Comparison of ENCODE assay signal across 29 cellular contexts in genomic region chr6:166310634-166311033, GRCh38. TPM values are rescaled to one million over a fixed set of nuclear protein-coding genes. Genes with fewer than 3 reads are reported as not detected.
"Had no signal": no experiment of that assay in that cellular context is flagged by ENCODE, and none has a peak within 500 bp of the region (broad histone marks: within the 10 kb centered on the region; RNA-seq: fewer than 3 reads in every experiment).

No MANE protein-coding gene starts in this region.

- FAIRE-seq: astrocyte, TTC549 had no signal

- DNase-seq: activated CD4-positive, alpha-beta memory T cell treated with anti-CD3 and anti-CD28 coated beads, Interleukin-2, amount 10 ng/mL, durations not matched to agents 7 days and 5 days; activated CD4-positive, alpha-beta T cell treated with anti-CD3 and anti-CD28 coated beads for 36 hours; activated gamma-delta T cell treated with Interleukin-2 at 50 U/mL for 16 hours; activated naive CD4-positive, alpha-beta T cell treated with anti-CD3 and anti-CD28 coated beads for 36 hours; activated T-cell treated with anti-CD3 and anti-CD28 coated beads for 4 hours; activated T-cell treated with anti-CD3 and anti-CD28 coated beads, Interleukin-2, amount 50 U/mL, for 4 hours; adrenal gland; body of pancreas; caudate nucleus; cerebellar nuclear complex; Karpas-422; KBM-7; NCI-H1105 treated with DMSO at 0.1 percent for 48 hours; NCI-H1436 treated with DMSO at 0.1 percent for 48 hours; NCI-H1694 treated with DMSO at 0.1 percent for 48 hours; NCI-H2029; NCI-H345; NCI-H524 treated with DMSO at 0.1 percent for 48 hours; SHP77 treated with DMSO at 0.1 percent for 48 hours; SK-N-SH had no signal

- ATAC-seq: activated CD4-positive, alpha-beta T cell treated with anti-CD3 and anti-CD28 coated beads for 36 hours; activated CD4-positive, CD25-positive, alpha-beta regulatory T cell treated with anti-CD3 and anti-CD28 coated beads, Interleukin-2, amount 50 U/mL, for 24 hours; activated naive CD4-positive, alpha-beta T cell treated with anti-CD3 and anti-CD28 coated beads, Interleukin-2, amount 50 U/mL, for 72 hours; activated T-cell treated with anti-CD3 and anti-CD28 coated beads, Interleukin-2, amount 50 U/mL, for 4 hours; body of pancreas; Panc1 had no signal

- H3K4me3 ChIP-seq: adrenal gland, body of pancreas, breast epithelium, SJSA1 had no signal

- H3K36me3 ChIP-seq: adrenal gland, breast epithelium, SJSA1 had no signal

- H3K27me3 ChIP-seq: SJSA1 had no signal

- H3K9me3 ChIP-seq: adrenal gland, body of pancreas, breast epithelium, SJSA1, SK-N-SH had no signal

- H3K9ac ChIP-seq: SK-N-SH had no signal

- H3K27ac ChIP-seq: adrenal gland, body of pancreas, breast epithelium, SJSA1 had no signal

- H3K4me2 ChIP-seq: SK-N-SH had no signal

RNA-seq across cellular contexts. Expression of gene PRR18, which starts 2.4 kb away (rescaled TPM):
- total RNA-seq: activated CD4-positive, alpha-beta memory T cell treated with anti-CD3 and anti-CD28 coated beads, Interleukin-2, amount 10 ng/mL, durations not matched to agents 7 days and 5 days; activated naive CD4-positive, alpha-beta T cell treated with anti-CD3 and anti-CD28 coated beads for 36 hours; activated T-helper 1 cell treated with anti-CD3 and anti-CD28 coated beads, Interleukin-12 subunit alpha, Interleukin-12 subunit beta, Interleukin-2, Interleukin-4 antibody, amounts not matched to agents 30 ng/mL and 10 ng/mL and 1 ng/mL, durations not matched to agents 14 hours and 24 hours and 36 hours; body of pancreas; RPMI7951 had no signal
